34 cellular contexts compared by ENCODE assay signal in the genomic region with DNA sequence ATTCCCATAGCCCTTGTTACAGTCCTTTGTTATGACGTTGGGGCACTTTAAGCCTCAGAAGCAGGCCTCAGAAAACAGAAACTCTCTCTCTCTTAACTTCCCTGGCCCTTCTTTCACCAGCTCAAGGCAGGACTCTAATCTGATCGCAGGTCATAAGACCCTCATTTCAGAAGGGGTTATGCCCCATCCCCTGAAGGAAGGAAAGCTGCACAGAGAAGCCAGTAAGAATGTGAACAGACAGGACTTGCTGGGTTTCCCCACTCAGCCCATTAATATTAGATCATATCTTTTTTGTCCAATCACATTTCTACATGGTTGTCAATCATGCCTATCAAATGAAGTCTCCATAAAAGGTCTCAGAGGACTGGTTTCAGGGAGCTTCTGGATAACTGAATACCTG.
"Had no signal": no experiment of that assay in that cellular context is flagged by ENCODE, and none has a peak within 500 bp of the region (broad histone marks: within the 10 kb centered on the region; RNA-seq: fewer than 3 reads in every experiment).

No MANE protein-coding gene starts in this region.

- DNase-seq: activated CD4-positive, alpha-beta memory T cell treated with anti-CD3 and anti-CD28 coated beads, Interleukin-2, amount 10 ng/mL, durations not matched to agents 7 days and 5 days; activated CD4-positive, alpha-beta T cell treated with anti-CD3 and anti-CD28 coated beads for 36 hours; activated CD4-positive, alpha-beta T cell treated with anti-CD3 and anti-CD28 coated beads, Interleukin-2, amount 10 ng/mL, durations not matched to agents 24 days and 14 days; activated CD4-positive, alpha-beta T cell treated with anti-CD3 and anti-CD28 coated beads, Interleukin-2, amount 50 U/mL, for 4 hours; activated CD4-positive, CD25-positive, alpha-beta regulatory T cell; activated CD4-positive, CD25-positive, alpha-beta regulatory T cell treated with anti-CD3 and anti-CD28 coated beads, Interleukin-2, amount 50 U/mL, for 72 hours; activated CD8-positive, alpha-beta memory T cell treated with anti-CD3 and anti-CD28 coated beads, Interleukin-2, amount 50 U/mL, for 48 hours; activated gamma-delta T cell; activated naive CD4-positive, alpha-beta T cell; activated naive CD4-positive, alpha-beta T cell treated with anti-CD3 and anti-CD28 coated beads, Interleukin-2, amount 10 ng/mL, durations not matched to agents 7 days and 5 days; activated naive CD8-positive, alpha-beta T cell treated with anti-CD3 and anti-CD28 coated beads, Interleukin-2, amount 10 ng/mL, durations not matched to agents 7 days and 5 days; activated T-cell treated with anti-CD3 and anti-CD28 coated beads for 4 hours; activated T-cell treated with anti-CD3 and anti-CD28 coated beads, Interleukin-2, amount 50 U/mL, for 24 hours; activated T-cell treated with anti-CD3 and anti-CD28 coated beads, Interleukin-2, amount 50 U/mL, for 72 hours; dorsolateral prefrontal cortex; effector memory CD4-positive, alpha-beta T cell; endodermal cell; erythroblast; foreskin melanocyte; T-helper 1 cell; T-helper 17 cell; T1000; WERI-Rb-1 had no signal

- H3K9me3 Mint-ChIP-seq: activated CD4-positive, alpha-beta memory T cell treated with anti-CD3 and anti-CD28 coated beads, Interleukin-2, amount 10 ng/mL, durations not matched to agents 7 days and 5 days; activated CD4-positive, alpha-beta T cell treated with anti-CD3 and anti-CD28 coated beads, Interleukin-2, amount 10 ng/mL, durations not matched to agents 24 days and 14 days; activated naive CD4-positive, alpha-beta T cell treated with anti-CD3 and anti-CD28 coated beads, Interleukin-2, amount 10 ng/mL, durations not matched to agents 7 days and 5 days; activated naive CD4-positive, alpha-beta T cell treated with anti-CD3 and anti-CD28 coated beads, Interleukin-2, amount 50 U/mL, for 72 hours; activated naive CD8-positive, alpha-beta T cell treated with anti-CD3 and anti-CD28 coated beads, Interleukin-2, amount 10 ng/mL, durations not matched to agents 7 days and 5 days; activated T-cell treated with anti-CD3 and anti-CD28 coated beads, Interleukin-2, amount 50 U/mL, for 24 hours; activated T-cell treated with anti-CD3 and anti-CD28 coated beads, Interleukin-2, amount 50 U/mL, for 72 hours; brain; central memory CD8-positive, alpha-beta T cell; dendritic cell treated with granulocyte-macrophage colony-stimulating factor and Interleukin-4, amounts not matched to agents 40 ng/mL and 50 ng/mL, for 4 days; endodermal cell; T-helper 2 cell treated with Interferon-gamma antibody and Interleukin-4, amounts not matched to agents 5 μg/mL and 100 μg/mL, for 36 hours had no signal

- H3K4me3 Mint-ChIP-seq: activated CD4-positive, alpha-beta memory T cell treated with anti-CD3 and anti-CD28 coated beads, Interleukin-2, amount 10 ng/mL, durations not matched to agents 7 days and 5 days; activated CD4-positive, alpha-beta T cell treated with anti-CD3 and anti-CD28 coated beads for 36 hours; activated CD4-positive, alpha-beta T cell treated with anti-CD3 and anti-CD28 coated beads, Interleukin-2, amount 10 ng/mL, durations not matched to agents 24 days and 14 days; activated naive CD4-positive, alpha-beta T cell treated with anti-CD3 and anti-CD28 coated beads, Interleukin-2, amount 10 ng/mL, durations not matched to agents 7 days and 5 days; activated naive CD8-positive, alpha-beta T cell treated with anti-CD3 and anti-CD28 coated beads, Interleukin-2, amount 10 ng/mL, durations not matched to agents 7 days and 5 days; activated T-cell treated with anti-CD3 and anti-CD28 coated beads, Interleukin-2, amount 50 U/mL, for 24 hours; activated T-cell treated with anti-CD3 and anti-CD28 coated beads, Interleukin-2, amount 50 U/mL, for 72 hours; brain; central memory CD8-positive, alpha-beta T cell; dendritic cell treated with granulocyte-macrophage colony-stimulating factor and Interleukin-4, amounts not matched to agents 40 ng/mL and 50 ng/mL, for 4 days; endodermal cell; T-helper 17 cell; T-helper 2 cell treated with Interferon-gamma antibody and Interleukin-4, amounts not matched to agents 5 μg/mL and 100 μg/mL, for 36 hours had no signal

- H3K27ac ChIP-seq: ascending aorta, breast epithelium, coronary artery, dorsolateral prefrontal cortex, esophagus muscularis mucosa, gastroesophageal sphincter, WERI-Rb-1 had no signal

- H3K27ac Mint-ChIP-seq: activated CD4-positive, alpha-beta memory T cell treated with anti-CD3 and anti-CD28 coated beads, Interleukin-2, amount 10 ng/mL, durations not matched to agents 7 days and 5 days; activated CD4-positive, alpha-beta T cell treated with anti-CD3 and anti-CD28 coated beads for 36 hours; activated CD4-positive, alpha-beta T cell treated with anti-CD3 and anti-CD28 coated beads, Interleukin-2, amount 10 ng/mL, durations not matched to agents 24 days and 14 days; activated naive CD4-positive, alpha-beta T cell treated with anti-CD3 and anti-CD28 coated beads, Interleukin-2, amount 10 ng/mL, durations not matched to agents 7 days and 5 days; activated naive CD4-positive, alpha-beta T cell treated with anti-CD3 and anti-CD28 coated beads, Interleukin-2, amount 50 U/mL, for 72 hours; activated naive CD8-positive, alpha-beta T cell treated with anti-CD3 and anti-CD28 coated beads, Interleukin-2, amount 10 ng/mL, durations not matched to agents 7 days and 5 days; activated T-cell treated with anti-CD3 and anti-CD28 coated beads, Interleukin-2, amount 50 U/mL, for 24 hours; activated T-cell treated with anti-CD3 and anti-CD28 coated beads, Interleukin-2, amount 50 U/mL, for 72 hours; brain; dendritic cell treated with granulocyte-macrophage colony-stimulating factor and Interleukin-4, amounts not matched to agents 40 ng/mL and 50 ng/mL, for 4 days; endodermal cell; T-helper 2 cell treated with Interferon-gamma antibody and Interleukin-4, amounts not matched to agents 5 μg/mL and 100 μg/mL, for 36 hours had no signal

- H3K36me3 Mint-ChIP-seq: activated naive CD4-positive, alpha-beta T cell treated with anti-CD3 and anti-CD28 coated beads, Interleukin-2, amount 10 ng/mL, durations not matched to agents 7 days and 5 days; activated naive CD4-positive, alpha-beta T cell treated with anti-CD3 and anti-CD28 coated beads, Interleukin-2, amount 50 U/mL, for 72 hours; activated naive CD8-positive, alpha-beta T cell treated with anti-CD3 and anti-CD28 coated beads, Interleukin-2, amount 10 ng/mL, durations not matched to agents 7 days and 5 days; brain had no signal

- H3K4me1 ChIP-seq: ascending aorta, breast epithelium, esophagus muscularis mucosa, gastroesophageal sphincter had no signal

- ATAC-seq: activated CD4-positive, alpha-beta T cell treated with anti-CD3 and anti-CD28 coated beads for 36 hours; activated naive CD4-positive, alpha-beta T cell treated with anti-CD3 and anti-CD28 coated beads, Interleukin-2, amount 50 U/mL, for 72 hours; activated T-cell treated with anti-CD3 and anti-CD28 coated beads, Interleukin-2, amount 50 U/mL, for 72 hours; gastroesophageal sphincter; SK-N-SH treated with all-trans-retinoic acid at 6 μM for 48 hours; T-helper 17 cell had no signal

- H3K27me3 Mint-ChIP-seq: activated CD4-positive, alpha-beta memory T cell treated with anti-CD3 and anti-CD28 coated beads, Interleukin-2, amount 10 ng/mL, durations not matched to agents 7 days and 5 days; activated CD4-positive, alpha-beta T cell treated with anti-CD3 and anti-CD28 coated beads for 36 hours; activated CD4-positive, alpha-beta T cell treated with anti-CD3 and anti-CD28 coated beads, Interleukin-2, amount 10 ng/mL, durations not matched to agents 24 days and 14 days; activated naive CD4-positive, alpha-beta T cell treated with anti-CD3 and anti-CD28 coated beads, Interleukin-2, amount 10 ng/mL, durations not matched to agents 7 days and 5 days; activated T-cell treated with anti-CD3 and anti-CD28 coated beads, Interleukin-2, amount 50 U/mL, for 24 hours; central memory CD8-positive, alpha-beta T cell; dendritic cell treated with granulocyte-macrophage colony-stimulating factor and Interleukin-4, amounts not matched to agents 40 ng/mL and 50 ng/mL, for 4 days; T-helper 17 cell had no signal

- H3K4me3 ChIP-seq: ascending aorta, breast epithelium, coronary artery, dorsolateral prefrontal cortex, esophagus muscularis mucosa, gastroesophageal sphincter had no signal

- H3K4me1 Mint-ChIP-seq: activated CD4-positive, alpha-beta memory T cell treated with anti-CD3 and anti-CD28 coated beads, Interleukin-2, amount 10 ng/mL, durations not matched to agents 7 days and 5 days; activated CD4-positive, alpha-beta T cell treated with anti-CD3 and anti-CD28 coated beads for 36 hours; activated CD4-positive, alpha-beta T cell treated with anti-CD3 and anti-CD28 coated beads, Interleukin-2, amount 10 ng/mL, durations not matched to agents 24 days and 14 days; activated naive CD4-positive, alpha-beta T cell treated with anti-CD3 and anti-CD28 coated beads, Interleukin-2, amount 10 ng/mL, durations not matched to agents 7 days and 5 days; activated naive CD8-positive, alpha-beta T cell treated with anti-CD3 and anti-CD28 coated beads, Interleukin-2, amount 10 ng/mL, durations not matched to agents 7 days and 5 days; brain; central memory CD8-positive, alpha-beta T cell; endodermal cell had no signal

- H3K36me3 ChIP-seq: ascending aorta, breast epithelium, esophagus muscularis mucosa, gastroesophageal sphincter, WERI-Rb-1 had no signal

- H3K27me3 ChIP-seq: ascending aorta, breast epithelium, dorsolateral prefrontal cortex, esophagus muscularis mucosa, gastroesophageal sphincter had no signal

- H3K9me3 ChIP-seq: ascending aorta, breast epithelium, esophagus muscularis mucosa, gastroesophageal sphincter had no signal
